ENCODE assay signal across 8 cellular contexts in the genomic region with DNA sequence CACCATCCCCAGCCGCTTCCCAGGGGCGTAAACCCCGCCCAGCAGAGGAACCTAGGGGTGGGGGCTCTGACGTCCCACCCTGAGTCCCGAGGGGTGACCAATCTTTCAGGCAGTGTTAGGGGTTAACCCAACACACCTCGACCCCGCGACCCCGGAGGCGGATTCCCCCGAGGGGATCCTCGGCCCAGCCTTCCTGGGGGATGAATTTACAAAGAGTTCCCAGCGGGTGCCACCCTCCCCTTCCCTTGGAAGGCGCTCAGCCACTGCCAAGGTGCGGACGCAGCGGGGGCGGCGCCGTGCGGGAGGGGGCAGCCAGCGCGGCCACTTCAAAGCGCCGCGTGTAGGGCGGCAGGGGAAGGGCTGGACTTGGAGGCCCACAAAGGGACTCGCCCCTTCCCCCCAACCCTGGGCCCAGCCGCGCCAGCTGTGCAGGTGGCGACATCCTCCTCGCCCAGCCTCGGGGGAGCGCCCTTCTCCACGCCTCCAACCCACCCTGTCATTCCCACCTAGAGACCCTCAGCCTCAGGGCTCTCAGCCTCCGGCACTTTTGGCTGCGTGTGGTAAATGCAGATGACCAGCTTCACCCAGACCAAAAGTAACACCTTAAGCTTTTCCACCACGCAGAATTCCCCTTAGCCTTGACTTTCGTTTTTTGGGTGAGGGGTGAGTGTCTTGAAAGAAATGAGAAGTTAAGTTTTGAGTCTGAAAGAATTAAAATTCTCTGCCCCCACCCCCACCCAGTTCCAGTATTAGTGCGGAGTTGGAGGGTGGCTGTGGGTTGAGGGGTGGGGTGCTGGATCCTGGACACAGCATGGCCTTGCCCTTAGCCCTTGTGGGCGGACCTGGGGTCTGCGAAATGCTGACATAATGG. TPM values are rescaled to one million over a fixed set of nuclear protein-coding genes. Genes with fewer than 3 reads are reported as not detected.
A peak's percentile ranks its signal among the peaks of the same experiment; 100 is the strongest.
DNase-seq lines count a peak whose midpoint lies in the region; ATAC-seq, FAIRE-seq and TF ChIP-seq lines count a peak whose summit lies in the region.

No MANE protein-coding gene starts in this region.

- H2AFZ ChIP-seq in astrocyte (ENCODE audit: low read depth, low read length): peak overlapping the region; percentile 72

- peaks cover 28 to 42% (median 35%) of the 10 kb centered on the region in 11 experiments for H3K27me3 ChIP-seq in BLaER1 treated with 17β-estradiol and CSF1 and Interleukin-3, amounts not matched to agents 10 nM and 100 nM
- H3K27me3 ChIP-seq in astrocyte (ENCODE audit: insufficient read depth, low read length): no peaks in the 10 kb centered on the region

- no peak overlapping the region for H3K27ac Mint-ChIP-seq in astrocyte (ENCODE audit: unreplicated experiment)
- H3K27ac Mint-ChIP-seq in stimulated activated memory B cell treated with anti-CD40 and anti-IgM and Interleukin-4, amounts not matched to agents 10 μg/mL and 1 μg/mL and 100 μg/mL, for 72 hours: peak overlapping the region; percentile 71

- peak overlapping the region in 4 of 11 experiments; percentile 3 to 39 (median 32); a peak in 3 of 22 replicates for H3K9ac ChIP-seq in BLaER1 treated with 17β-estradiol and CSF1 and Interleukin-3, amounts not matched to agents 10 nM and 100 nM
- peak overlapping the region; percentile 71 for H3K9ac ChIP-seq in astrocyte (ENCODE audit: low read length)

- no peak overlapping the region for H3K4me3 Mint-ChIP-seq in astrocyte (ENCODE audit: unreplicated experiment)
- peak overlapping the region; percentile 76 for H3K4me3 Mint-ChIP-seq in stimulated activated memory B cell treated with anti-CD40 and anti-IgM and Interleukin-4, amounts not matched to agents 10 μg/mL and 1 μg/mL and 100 μg/mL, for 72 hours

- peaks cover 1% of the 10 kb centered on the region for H3K9me3 Mint-ChIP-seq in astrocyte (ENCODE audit: unreplicated experiment)
- H3K9me3 Mint-ChIP-seq in stimulated activated memory B cell treated with anti-CD40 and anti-IgM and Interleukin-4, amounts not matched to agents 10 μg/mL and 1 μg/mL and 100 μg/mL, for 72 hours: no peaks in the 10 kb centered on the region

- peaks cover 7 to 12% (median 10%) of the 10 kb centered on the region in 10 experiments for H3K4me1 ChIP-seq in BLaER1 treated with 17β-estradiol and CSF1 and Interleukin-3, amounts not matched to agents 10 nM and 100 nM
- peaks cover 9% of the 10 kb centered on the region for H3K4me1 ChIP-seq in astrocyte (ENCODE audit: insufficient read depth, low read length)

- no peaks in the 10 kb centered on the region for H3K36me3 ChIP-seq in BLaER1 treated with 17β-estradiol and CSF1 and Interleukin-3, amounts not matched to agents 10 nM and 100 nM
- no peaks in the 10 kb centered on the region for H3K36me3 ChIP-seq in astrocyte (ENCODE audit: insufficient read depth, low read length)

- H3K4me1 Mint-ChIP-seq in astrocyte (ENCODE audit: low read depth, unreplicated experiment): no peaks in the 10 kb centered on the region
- peaks cover 24% of the 10 kb centered on the region for H3K4me1 Mint-ChIP-seq in stimulated activated memory B cell treated with anti-CD40 and anti-IgM and Interleukin-4, amounts not matched to agents 10 μg/mL and 1 μg/mL and 100 μg/mL, for 72 hours

- H3K4me3 ChIP-seq in BLaER1 treated with 17β-estradiol and CSF1 and Interleukin-3, amounts not matched to agents 10 nM and 100 nM: peak overlapping the region in 9 of 10 experiments; percentile 9 to 57 (median 36); a peak in 11 of 20 replicates
- H3K4me3 ChIP-seq in astrocyte (ENCODE audit: insufficient read depth, low read depth, low read length): peak overlapping the region; percentile 50

- H4K20me1 ChIP-seq in BLaER1 treated with 17β-estradiol and CSF1 and Interleukin-3, amounts not matched to agents 10 nM and 100 nM: no peaks in the 10 kb centered on the region
- no peaks in the 10 kb centered on the region for H4K20me1 ChIP-seq in astrocyte (ENCODE audit: insufficient read depth, low read length)

- intact Hi-C loops in left colon (cut with DNase I, micrococcal nuclease): no loop called here

- peaks cover 3% of the 10 kb centered on the region for H3K36me3 Mint-ChIP-seq in astrocyte (ENCODE audit: low read depth, unreplicated experiment)
- no peaks in the 10 kb centered on the region for H3K36me3 Mint-ChIP-seq in stimulated activated memory B cell treated with anti-CD40 and anti-IgM and Interleukin-4, amounts not matched to agents 10 μg/mL and 1 μg/mL and 100 μg/mL, for 72 hours

- FAIRE-seq in astrocyte (lab: Jason Lieb, UNC): no peak

- in situ Hi-C loops in G401 (cut with HindIII; ENCODE audit: low sequenced_read_pairs): loop anchor here (5.0 kb wide), 1 partner anchor 81 kb away; no protein-coding TSS in a partner anchor

- DNase-seq in astrocyte (ENCODE audit: low read depth): no peak
- DNase-seq in left colon: peak in 1 of 2 donors; percentile 25
- DNase-seq in COLO668 (lab: John Stamatoyannopoulos, UW; ENCODE audit: unreplicated experiment): no peak
- DNase-seq in G401 (ENCODE audit: low spot score): no peak
- no peak for DNase-seq in A172 (ENCODE audit: low spot score)

- TF ChIP-seq CTCF in astrocyte (IDR thresholded peaks at IDR 0.05; ENCODE audit: insufficient read depth, low read depth, low read length): no peak

- H3K79me2 ChIP-seq in astrocyte (ENCODE audit: insufficient read depth, low read length): no peaks in the 10 kb centered on the region

- ATAC-seq in HG02623 (IDR thresholded peaks at IDR 0.05; ENCODE audit: unreplicated experiment) (peak; percentile 40), left colon (peak; percentile 67)
- peak; percentile 61 for ATAC-seq in stimulated activated memory B cell treated with anti-CD40 and anti-IgM and Interleukin-4, amounts not matched to agents 10 μg/mL and 1 μg/mL and 100 μg/mL, for 72 hours

- no peak overlapping the region for H3K27ac ChIP-seq in BLaER1 treated with 17β-estradiol and CSF1 and Interleukin-3, amounts not matched to agents 10 nM and 100 nM
- no peak overlapping the region for H3K27ac ChIP-seq in astrocyte (ENCODE audit: low read depth, low read length)

- H3K27me3 Mint-ChIP-seq in astrocyte (ENCODE audit: low read depth, unreplicated experiment): peaks cover 22% of the 10 kb centered on the region
- peaks cover 15% of the 10 kb centered on the region for H3K27me3 Mint-ChIP-seq in stimulated activated memory B cell treated with anti-CD40 and anti-IgM and Interleukin-4, amounts not matched to agents 10 μg/mL and 1 μg/mL and 100 μg/mL, for 72 hours

- peak overlapping the region; percentile 71 to 92 (median 83) for H3K4me2 ChIP-seq in BLaER1 treated with 17β-estradiol and CSF1 and Interleukin-3, amounts not matched to agents 10 nM and 100 nM
- H3K4me2 ChIP-seq in astrocyte (ENCODE audit: low read length): peak overlapping the region; percentile 86

- peaks cover 0 to 9% (median 0%) of the 10 kb centered on the region in 11 experiments; a peak in 4 of 22 replicates for H3K9me3 ChIP-seq in BLaER1 treated with 17β-estradiol and CSF1 and Interleukin-3, amounts not matched to agents 10 nM and 100 nM (replicated peaks in 1 of 11)
- H3K9me3 ChIP-seq in astrocyte (ENCODE audit: insufficient read depth, low read depth, low read length): no peaks in the 10 kb centered on the region

RNA-seq across cellular contexts. Expression of a gene that starts 43.3 kb away (rescaled TPM):
- 2.6 TPM in 2 replicates for total RNA-seq in astrocyte
- 1 to 10 TPM; 3.0 to 6.0 TPM for total RNA-seq in left colon
- total RNA-seq in G401 (2014; rRNA removed; shearing (Covaris generic)): 5.0 and 11.1 TPM in 2 replicates
- total RNA-seq in A172 (2014; rRNA removed; shearing (Covaris generic)): 3.8 and 4.8 TPM in 2 replicates
